ENCODE assay signal across 1 cellular context in the genomic region with DNA sequence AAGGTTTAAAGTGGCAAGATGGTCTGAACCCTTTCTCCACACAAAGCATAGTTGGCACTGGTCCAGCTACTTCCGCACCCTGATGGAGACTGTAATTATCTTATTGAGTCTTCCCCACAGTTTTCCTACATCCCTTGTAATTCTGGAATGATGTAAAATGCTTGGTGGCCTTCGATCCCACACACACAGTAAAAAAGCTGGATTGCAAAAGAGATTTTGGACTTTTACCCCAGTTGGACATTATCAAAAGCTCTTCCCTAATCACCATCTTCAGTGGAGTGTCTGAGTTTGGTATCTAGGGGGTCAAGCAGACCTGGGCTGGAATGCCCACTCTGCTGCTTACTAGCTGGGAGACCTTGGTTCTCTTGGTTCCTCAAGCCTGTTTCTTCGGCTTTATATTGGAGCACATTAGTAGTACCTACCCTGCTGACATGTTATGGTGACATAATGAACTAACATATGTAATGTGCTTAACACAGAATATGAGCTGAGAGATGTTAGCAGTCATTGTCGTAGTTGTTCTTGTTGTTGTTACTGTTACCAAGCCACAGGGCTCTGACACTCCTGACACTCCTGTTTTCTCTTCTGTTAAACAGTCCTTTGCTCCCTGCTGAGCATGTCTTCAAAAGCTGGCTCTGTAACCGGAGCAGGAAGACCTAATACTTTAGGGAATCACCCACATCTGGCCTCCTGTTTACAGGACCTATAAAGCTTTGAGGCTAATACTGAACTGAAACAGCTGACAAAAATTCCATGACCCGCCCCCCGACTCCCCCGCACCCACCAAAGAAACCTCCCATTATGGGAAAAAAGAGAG.
TF ChIP-seq lines count a peak whose summit lies in the region.

No MANE protein-coding gene starts in this region.

TF ChIP-seq in HepG2, 621 proteins besides CTCF, POLR2A, EP300 and RAD21 (continued from another document and continues in another):
- TF ChIP-seq, protein P1, sequence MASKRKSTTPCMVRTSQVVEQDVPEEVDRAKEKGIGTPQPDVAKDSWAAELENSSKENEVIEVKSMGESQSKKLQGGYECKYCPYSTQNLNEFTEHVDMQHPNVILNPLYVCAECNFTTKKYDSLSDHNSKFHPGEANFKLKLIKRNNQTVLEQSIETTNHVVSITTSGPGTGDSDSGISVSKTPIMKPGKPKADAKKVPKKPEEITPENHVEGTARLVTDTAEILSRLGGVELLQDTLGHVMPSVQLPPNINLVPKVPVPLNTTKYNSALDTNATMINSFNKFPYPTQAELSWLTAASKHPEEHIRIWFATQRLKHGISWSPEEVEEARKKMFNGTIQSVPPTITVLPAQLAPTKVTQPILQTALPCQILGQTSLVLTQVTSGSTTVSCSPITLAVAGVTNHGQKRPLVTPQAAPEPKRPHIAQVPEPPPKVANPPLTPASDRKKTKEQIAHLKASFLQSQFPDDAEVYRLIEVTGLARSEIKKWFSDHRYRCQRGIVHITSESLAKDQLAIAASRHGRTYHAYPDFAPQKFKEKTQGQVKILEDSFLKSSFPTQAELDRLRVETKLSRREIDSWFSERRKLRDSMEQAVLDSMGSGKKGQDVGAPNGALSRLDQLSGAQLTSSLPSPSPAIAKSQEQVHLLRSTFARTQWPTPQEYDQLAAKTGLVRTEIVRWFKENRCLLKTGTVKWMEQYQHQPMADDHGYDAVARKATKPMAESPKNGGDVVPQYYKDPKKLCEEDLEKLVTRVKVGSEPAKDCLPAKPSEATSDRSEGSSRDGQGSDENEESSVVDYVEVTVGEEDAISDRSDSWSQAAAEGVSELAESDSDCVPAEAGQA (IDR thresholded peaks at IDR 0.05; ENCODE audit: low read depth) = no peak
- TF ChIP-seq, protein P1 (CRISPR knock-in tag; IDR thresholded peaks at IDR 0.05; ENCODE audit: borderline replicate concordance) = no peak
- TF ChIP-seq ZNF614 (CRISPR knock-in tag; IDR thresholded peaks at IDR 0.05; ENCODE audit: borderline replicate concordance) (no peak), SSRP1 (CRISPR knock-in tag; IDR thresholded peaks at IDR 0.05) (no peak), YEATS4 (CRISPR knock-in tag; IDR thresholded peaks at IDR 0.05; ENCODE audit: borderline replicate concordance) (0 out of 2 replicates have a peak, but pooled peaks have one; percentile 0), ZBTB8A (CRISPR knock-in tag; IDR thresholded peaks at IDR 0.05; ENCODE audit: borderline replicate concordance, low read depth) (no peak), HHEX (CRISPR knock-in tag; IDR thresholded peaks at IDR 0.05) (no peak), ZFP41 (CRISPR knock-in tag; IDR thresholded peaks at IDR 0.05; ENCODE audit: borderline replicate concordance) (no peak), ASH2L (IDR thresholded peaks at IDR 0.05; ENCODE audit: insufficient read length, low read depth, low read length) (peak; percentile 24), CAMTA2 (CRISPR knock-in tag; IDR thresholded peaks at IDR 0.05; ENCODE audit: borderline replicate concordance) (no peak), ZNF207 (IDR thresholded peaks at IDR 0.05; ENCODE audit: borderline replicate concordance) (no peak), ZNF546 (CRISPR knock-in tag; conservative IDR thresholded peaks at IDR 0.05) (no peak), MED1 (CRISPR knock-in tag; IDR thresholded peaks at IDR 0.05) (0 out of 2 replicates have a peak, but pooled peaks have one; percentile 14), ZNF431 (CRISPR knock-in tag; IDR thresholded peaks at IDR 0.05; ENCODE audit: borderline replicate concordance, low read depth) (no peak), HNRNPLL (IDR thresholded peaks at IDR 0.05; ENCODE audit: low read depth, low read length, poor library complexity, severe bottlenecking) (no peak), ETV5 (CRISPR knock-in tag; IDR thresholded peaks at IDR 0.05; ENCODE audit: borderline replicate concordance) (no peak), ZNF841 (CRISPR knock-in tag; IDR thresholded peaks at IDR 0.05; ENCODE audit: borderline replicate concordance) (no peak), ZNF121 (CRISPR knock-in tag; IDR thresholded peaks at IDR 0.05) (no peak), ZNF484 (CRISPR knock-in tag; IDR thresholded peaks at IDR 0.05; ENCODE audit: borderline replicate concordance, low read depth) (no peak), ZNF629 (CRISPR knock-in tag; conservative IDR thresholded peaks at IDR 0.05) (no peak), RXRB (CRISPR knock-in tag; IDR thresholded peaks at IDR 0.05; ENCODE audit: borderline replicate concordance) (0 out of 2 replicates have a peak, but pooled peaks have one; percentile 13), HOXA5 (CRISPR knock-in tag; IDR thresholded peaks at IDR 0.05) (no peak), HNF4G (IDR thresholded peaks at IDR 0.05; ENCODE audit: borderline replicate concordance, low read depth, low read length) (peak; percentile 80; the same call in 1 of the 2 replicates), HNF4G (CRISPR knock-in tag; IDR thresholded peaks at IDR 0.05; ENCODE audit: borderline replicate concordance, low read depth) (no peak), ATAD3A (CRISPR knock-in tag; IDR thresholded peaks at IDR 0.05) (no peak), HNRNPL (IDR thresholded peaks at IDR 0.05; ENCODE audit: low read depth, low read length) (no peak), CBFB (CRISPR knock-in tag; IDR thresholded peaks at IDR 0.05) (no peak), WIZ (CRISPR knock-in tag; IDR thresholded peaks at IDR 0.05) (no peak), FLYWCH1 (CRISPR knock-in tag; IDR thresholded peaks at IDR 0.05) (no peak), BORCS8-MEF2B (CRISPR knock-in tag; IDR thresholded peaks at IDR 0.05) (no peak), ARNT (IDR thresholded peaks at IDR 0.05) (no peak), ZNF136 (CRISPR knock-in tag; IDR thresholded peaks at IDR 0.05; ENCODE audit: low read depth) (no peak), ZNF607 (CRISPR knock-in tag; IDR thresholded peaks at IDR 0.05; ENCODE audit: borderline replicate concordance) (no peak)
- TF ChIP-seq, protein P2, sequence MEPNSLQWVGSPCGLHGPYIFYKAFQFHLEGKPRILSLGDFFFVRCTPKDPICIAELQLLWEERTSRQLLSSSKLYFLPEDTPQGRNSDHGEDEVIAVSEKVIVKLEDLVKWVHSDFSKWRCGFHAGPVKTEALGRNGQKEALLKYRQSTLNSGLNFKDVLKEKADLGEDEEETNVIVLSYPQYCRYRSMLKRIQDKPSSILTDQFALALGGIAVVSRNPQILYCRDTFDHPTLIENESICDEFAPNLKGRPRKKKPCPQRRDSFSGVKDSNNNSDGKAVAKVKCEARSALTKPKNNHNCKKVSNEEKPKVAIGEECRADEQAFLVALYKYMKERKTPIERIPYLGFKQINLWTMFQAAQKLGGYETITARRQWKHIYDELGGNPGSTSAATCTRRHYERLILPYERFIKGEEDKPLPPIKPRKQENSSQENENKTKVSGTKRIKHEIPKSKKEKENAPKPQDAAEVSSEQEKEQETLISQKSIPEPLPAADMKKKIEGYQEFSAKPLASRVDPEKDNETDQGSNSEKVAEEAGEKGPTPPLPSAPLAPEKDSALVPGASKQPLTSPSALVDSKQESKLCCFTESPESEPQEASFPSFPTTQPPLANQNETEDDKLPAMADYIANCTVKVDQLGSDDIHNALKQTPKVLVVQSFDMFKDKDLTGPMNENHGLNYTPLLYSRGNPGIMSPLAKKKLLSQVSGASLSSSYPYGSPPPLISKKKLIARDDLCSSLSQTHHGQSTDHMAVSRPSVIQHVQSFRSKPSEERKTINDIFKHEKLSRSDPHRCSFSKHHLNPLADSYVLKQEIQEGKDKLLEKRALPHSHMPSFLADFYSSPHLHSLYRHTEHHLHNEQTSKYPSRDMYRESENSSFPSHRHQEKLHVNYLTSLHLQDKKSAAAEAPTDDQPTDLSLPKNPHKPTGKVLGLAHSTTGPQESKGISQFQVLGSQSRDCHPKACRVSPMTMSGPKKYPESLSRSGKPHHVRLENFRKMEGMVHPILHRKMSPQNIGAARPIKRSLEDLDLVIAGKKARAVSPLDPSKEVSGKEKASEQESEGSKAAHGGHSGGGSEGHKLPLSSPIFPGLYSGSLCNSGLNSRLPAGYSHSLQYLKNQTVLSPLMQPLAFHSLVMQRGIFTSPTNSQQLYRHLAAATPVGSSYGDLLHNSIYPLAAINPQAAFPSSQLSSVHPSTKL (CRISPR knock-in tag; IDR thresholded peaks at IDR 0.05) = peak; percentile 43
- TF ChIP-seq, protein P3, sequence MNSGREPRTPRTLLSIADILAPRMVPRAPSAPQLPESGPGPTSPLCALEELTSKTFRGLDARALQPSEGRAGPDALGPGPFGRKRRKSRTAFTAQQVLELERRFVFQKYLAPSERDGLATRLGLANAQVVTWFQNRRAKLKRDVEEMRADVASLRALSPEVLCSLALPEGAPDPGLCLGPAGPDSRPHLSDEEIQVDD (CRISPR knock-in tag; IDR thresholded peaks at IDR 0.05; ENCODE audit: borderline replicate concordance) = no peak
- TF ChIP-seq, protein P4, sequence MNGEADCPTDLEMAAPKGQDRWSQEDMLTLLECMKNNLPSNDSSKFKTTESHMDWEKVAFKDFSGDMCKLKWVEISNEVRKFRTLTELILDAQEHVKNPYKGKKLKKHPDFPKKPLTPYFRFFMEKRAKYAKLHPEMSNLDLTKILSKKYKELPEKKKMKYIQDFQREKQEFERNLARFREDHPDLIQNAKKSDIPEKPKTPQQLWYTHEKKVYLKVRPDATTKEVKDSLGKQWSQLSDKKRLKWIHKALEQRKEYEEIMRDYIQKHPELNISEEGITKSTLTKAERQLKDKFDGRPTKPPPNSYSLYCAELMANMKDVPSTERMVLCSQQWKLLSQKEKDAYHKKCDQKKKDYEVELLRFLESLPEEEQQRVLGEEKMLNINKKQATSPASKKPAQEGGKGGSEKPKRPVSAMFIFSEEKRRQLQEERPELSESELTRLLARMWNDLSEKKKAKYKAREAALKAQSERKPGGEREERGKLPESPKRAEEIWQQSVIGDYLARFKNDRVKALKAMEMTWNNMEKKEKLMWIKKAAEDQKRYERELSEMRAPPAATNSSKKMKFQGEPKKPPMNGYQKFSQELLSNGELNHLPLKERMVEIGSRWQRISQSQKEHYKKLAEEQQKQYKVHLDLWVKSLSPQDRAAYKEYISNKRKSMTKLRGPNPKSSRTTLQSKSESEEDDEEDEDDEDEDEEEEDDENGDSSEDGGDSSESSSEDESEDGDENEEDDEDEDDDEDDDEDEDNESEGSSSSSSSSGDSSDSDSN (CRISPR knock-in tag; IDR thresholded peaks at IDR 0.05) = no peak
- TF ChIP-seq, protein P5, sequence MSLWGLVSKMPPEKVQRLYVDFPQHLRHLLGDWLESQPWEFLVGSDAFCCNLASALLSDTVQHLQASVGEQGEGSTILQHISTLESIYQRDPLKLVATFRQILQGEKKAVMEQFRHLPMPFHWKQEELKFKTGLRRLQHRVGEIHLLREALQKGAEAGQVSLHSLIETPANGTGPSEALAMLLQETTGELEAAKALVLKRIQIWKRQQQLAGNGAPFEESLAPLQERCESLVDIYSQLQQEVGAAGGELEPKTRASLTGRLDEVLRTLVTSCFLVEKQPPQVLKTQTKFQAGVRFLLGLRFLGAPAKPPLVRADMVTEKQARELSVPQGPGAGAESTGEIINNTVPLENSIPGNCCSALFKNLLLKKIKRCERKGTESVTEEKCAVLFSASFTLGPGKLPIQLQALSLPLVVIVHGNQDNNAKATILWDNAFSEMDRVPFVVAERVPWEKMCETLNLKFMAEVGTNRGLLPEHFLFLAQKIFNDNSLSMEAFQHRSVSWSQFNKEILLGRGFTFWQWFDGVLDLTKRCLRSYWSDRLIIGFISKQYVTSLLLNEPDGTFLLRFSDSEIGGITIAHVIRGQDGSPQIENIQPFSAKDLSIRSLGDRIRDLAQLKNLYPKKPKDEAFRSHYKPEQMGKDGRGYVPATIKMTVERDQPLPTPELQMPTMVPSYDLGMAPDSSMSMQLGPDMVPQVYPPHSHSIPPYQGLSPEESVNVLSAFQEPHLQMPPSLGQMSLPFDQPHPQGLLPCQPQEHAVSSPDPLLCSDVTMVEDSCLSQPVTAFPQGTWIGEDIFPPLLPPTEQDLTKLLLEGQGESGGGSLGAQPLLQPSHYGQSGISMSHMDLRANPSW (CRISPR knock-in tag; IDR thresholded peaks at IDR 0.05; ENCODE audit: borderline replicate concordance) = no peak
- TF ChIP-seq, protein P6, sequence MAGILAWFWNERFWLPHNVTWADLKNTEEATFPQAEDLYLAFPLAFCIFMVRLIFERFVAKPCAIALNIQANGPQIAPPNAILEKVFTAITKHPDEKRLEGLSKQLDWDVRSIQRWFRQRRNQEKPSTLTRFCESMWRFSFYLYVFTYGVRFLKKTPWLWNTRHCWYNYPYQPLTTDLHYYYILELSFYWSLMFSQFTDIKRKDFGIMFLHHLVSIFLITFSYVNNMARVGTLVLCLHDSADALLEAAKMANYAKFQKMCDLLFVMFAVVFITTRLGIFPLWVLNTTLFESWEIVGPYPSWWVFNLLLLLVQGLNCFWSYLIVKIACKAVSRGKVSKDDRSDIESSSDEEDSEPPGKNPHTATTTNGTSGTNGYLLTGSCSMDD (CRISPR knock-in tag; IDR thresholded peaks at IDR 0.05) = no peak
- TF ChIP-seq, protein P7, sequence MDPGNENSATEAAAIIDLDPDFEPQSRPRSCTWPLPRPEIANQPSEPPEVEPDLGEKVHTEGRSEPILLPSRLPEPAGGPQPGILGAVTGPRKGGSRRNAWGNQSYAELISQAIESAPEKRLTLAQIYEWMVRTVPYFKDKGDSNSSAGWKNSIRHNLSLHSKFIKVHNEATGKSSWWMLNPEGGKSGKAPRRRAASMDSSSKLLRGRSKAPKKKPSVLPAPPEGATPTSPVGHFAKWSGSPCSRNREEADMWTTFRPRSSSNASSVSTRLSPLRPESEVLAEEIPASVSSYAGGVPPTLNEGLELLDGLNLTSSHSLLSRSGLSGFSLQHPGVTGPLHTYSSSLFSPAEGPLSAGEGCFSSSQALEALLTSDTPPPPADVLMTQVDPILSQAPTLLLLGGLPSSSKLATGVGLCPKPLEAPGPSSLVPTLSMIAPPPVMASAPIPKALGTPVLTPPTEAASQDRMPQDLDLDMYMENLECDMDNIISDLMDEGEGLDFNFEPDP (CRISPR knock-in tag; conservative IDR thresholded peaks at IDR 0.05) = no peak
- TF ChIP-seq, protein P8, sequence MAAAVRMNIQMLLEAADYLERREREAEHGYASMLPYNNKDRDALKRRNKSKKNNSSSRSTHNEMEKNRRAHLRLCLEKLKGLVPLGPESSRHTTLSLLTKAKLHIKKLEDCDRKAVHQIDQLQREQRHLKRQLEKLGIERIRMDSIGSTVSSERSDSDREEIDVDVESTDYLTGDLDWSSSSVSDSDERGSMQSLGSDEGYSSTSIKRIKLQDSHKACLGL (CRISPR knock-in tag; IDR thresholded peaks at IDR 0.05) = no peak
- TF ChIP-seq, protein P9, sequence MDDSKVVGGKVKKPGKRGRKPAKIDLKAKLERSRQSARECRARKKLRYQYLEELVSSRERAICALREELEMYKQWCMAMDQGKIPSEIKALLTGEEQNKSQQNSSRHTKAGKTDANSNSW (CRISPR knock-in tag; IDR thresholded peaks at IDR 0.05; ENCODE audit: borderline replicate concordance) = no peak
